ENCODE assay signal across 8 cellular contexts in the genomic region with DNA sequence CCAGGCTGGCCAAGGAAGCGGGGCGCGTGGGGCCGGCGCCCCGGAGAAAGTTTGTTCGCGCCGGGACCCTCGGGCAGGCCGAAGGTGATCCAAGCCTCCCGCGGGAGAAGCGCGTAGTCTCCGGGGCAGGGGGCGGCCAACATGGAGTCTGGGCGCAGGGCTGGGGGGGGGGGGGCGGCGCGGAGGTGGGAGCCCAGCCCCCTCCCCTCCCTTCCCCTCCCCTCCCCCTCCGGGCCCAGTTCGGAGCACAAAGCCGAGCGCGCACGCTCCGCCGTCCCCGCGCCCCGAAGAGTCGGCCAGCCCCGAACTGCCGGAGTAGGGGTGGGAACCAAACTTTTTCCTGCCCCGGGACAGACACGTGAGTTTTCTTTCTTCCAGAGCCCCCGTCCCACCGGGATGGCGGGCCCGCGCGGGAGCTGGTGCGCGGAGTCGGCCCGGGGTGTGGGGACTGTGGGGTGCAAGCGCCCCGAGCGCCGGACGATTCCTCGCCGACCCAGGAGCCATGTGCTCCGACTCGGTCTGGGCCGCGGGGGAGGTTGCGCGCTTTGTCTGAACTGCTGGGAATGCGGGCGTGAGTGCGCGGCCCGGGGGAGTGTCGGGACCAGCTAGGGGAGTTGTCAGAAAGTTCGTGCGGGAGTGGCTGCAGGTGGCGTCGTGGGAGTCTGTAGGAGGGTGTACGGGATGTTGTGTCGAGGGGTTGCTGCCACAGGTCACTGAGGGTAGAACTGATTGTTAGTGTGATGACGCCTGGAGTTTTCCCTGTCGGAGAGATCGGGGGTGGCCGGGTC. TPM values are rescaled to one million over a fixed set of nuclear protein-coding genes. Genes with fewer than 3 reads are reported as not detected.
A peak's percentile ranks its signal among the peaks of the same experiment; 100 is the strongest.
DNase-seq lines count a peak whose midpoint lies in the region; ATAC-seq and TF ChIP-seq lines count a peak whose summit lies in the region.

No MANE protein-coding gene starts in this region.

- H3K4me1 Mint-ChIP-seq in activated T-cell treated with anti-CD3 and anti-CD28 coated beads, Interleukin-2, amount 50 U/mL, for 72 hours (ENCODE audit: low read depth) = peaks cover 41% of the 10 kb centered on the region

- H3K27me3 ChIP-seq in NT2/D1 (ENCODE audit: insufficient read depth, insufficient read length) = no peaks in the 10 kb centered on the region
- no peaks in the 10 kb centered on the region for H3K27me3 ChIP-seq in neuron (ENCODE audit: insufficient read depth, low read length)

- DNase-seq in NCI-H1417 (lab: John Stamatoyannopoulos, UW) = peak in 2 of 3 experiments; percentile 53 to 54
- DNase-seq in NCI-H1417 treated with DMSO at 0.1 percent for 48 hours (lab: John Stamatoyannopoulos, UW) = no peak
- no peak for DNase-seq in NT2/D1 (ENCODE audit: low read depth, low spot score)
- peak; percentile 42 to 46 for DNase-seq in activated T-cell treated with anti-CD3 and anti-CD28 coated beads, Interleukin-2, amount 50 U/mL, for 72 hours
- peak; percentile 69 for DNase-seq in fibroblast of villous mesenchyme (ENCODE audit: low read depth)

- peaks cover 6 to 14% of the 10 kb centered on the region in 2 donors for H3K36me3 Mint-ChIP-seq in activated T-cell treated with anti-CD3 and anti-CD28 coated beads, Interleukin-2, amount 50 U/mL, for 72 hours (ENCODE audit: insufficient read depth in 2 of 2)

- peak overlapping the region; percentile 74 for H2AFZ ChIP-seq in neuron (ENCODE audit: low read depth, low read length)

- no peak for TF ChIP-seq CTCF in fibroblast of villous mesenchyme (IDR thresholded peaks at IDR 0.05; ENCODE audit: insufficient read depth, low read depth, low read length)

- H3K9me3 ChIP-seq in NT2/D1 (ENCODE audit: insufficient read depth, low read length) (no peaks in the 10 kb centered on the region), neuron (ENCODE audit: low read length) (no peaks in the 10 kb centered on the region)

- WGBS in urinary bladder = under 1% methylated on average over 72 of the region's 76 CpGs

- ATAC-seq in activated T-cell treated with anti-CD3 and anti-CD28 coated beads, Interleukin-2, amount 50 U/mL, for 72 hours (replicated peaks in 1 of 2) = no peak
- ATAC-seq in HG03280 (IDR thresholded peaks at IDR 0.05; ENCODE audit: unreplicated experiment) = no peak

- no peaks in the 10 kb centered on the region for H3K9me3 Mint-ChIP-seq in activated T-cell treated with anti-CD3 and anti-CD28 coated beads, Interleukin-2, amount 50 U/mL, for 72 hours

- H3K4me3 ChIP-seq in NT2/D1 (ENCODE audit: insufficient read length, low read depth) (peak overlapping the region; percentile 69), fibroblast of villous mesenchyme (ENCODE audit: low read depth, low read length) (peak overlapping the region; percentile 81), neuron (ENCODE audit: low read length) (peak overlapping the region; percentile 89), urinary bladder (ENCODE audit: low read depth, low read length) (peak overlapping the region; percentile 83)

- H3K9ac ChIP-seq in NT2/D1 (ENCODE audit: insufficient read length, low read depth) = peak overlapping the region; percentile 93

- peak overlapping the region; percentile 74 for H3K27ac Mint-ChIP-seq in activated T-cell treated with anti-CD3 and anti-CD28 coated beads, Interleukin-2, amount 50 U/mL, for 72 hours

- H3K27me3 Mint-ChIP-seq in activated T-cell treated with anti-CD3 and anti-CD28 coated beads, Interleukin-2, amount 50 U/mL, for 72 hours (ENCODE audit: low read depth) = no peaks in the 10 kb centered on the region

- H3K27ac ChIP-seq in urinary bladder (ENCODE audit: low read depth) = no peak overlapping the region

- H3K36me3 ChIP-seq in NT2/D1 (ENCODE audit: insufficient read depth, insufficient read length, low read length) = peaks cover 21% of the 10 kb centered on the region
- peaks cover 15% of the 10 kb centered on the region for H3K36me3 ChIP-seq in neuron (ENCODE audit: insufficient read depth, low read length)
- H3K36me3 ChIP-seq in urinary bladder (ENCODE audit: insufficient read depth) = no peaks in the 10 kb centered on the region

- H3K4me1 ChIP-seq in NT2/D1 (ENCODE audit: insufficient read depth, insufficient read length) (peaks cover 15% of the 10 kb centered on the region), neuron (ENCODE audit: insufficient read depth, low read length) (peaks cover 26% of the 10 kb centered on the region), urinary bladder (ENCODE audit: insufficient read depth) (no peaks in the 10 kb centered on the region)

- peak overlapping the region; percentile 82 to 98 for H3K4me3 Mint-ChIP-seq in activated T-cell treated with anti-CD3 and anti-CD28 coated beads, Interleukin-2, amount 50 U/mL, for 72 hours

RNA-seq across cellular contexts. Expression of gene TGIF2, which starts 1.1 kb away (rescaled TPM):
- total RNA-seq in activated T-cell treated with anti-CD3 and anti-CD28 coated beads, Interleukin-2, amount 50 U/mL, for 72 hours = 10 to 100 TPM; 47.3 to 58.4 TPM
- 10.3 and 10.4 TPM in 2 replicates for total RNA-seq in fibroblast of villous mesenchyme
- 18.6 TPM for total RNA-seq in urinary bladder
- 7.3 TPM for polyA plus RNA-seq in urinary bladder

RNA-seq across cellular contexts. Expression of gene RAB5IF, which starts 31.1 kb away (rescaled TPM):
- total RNA-seq in activated T-cell treated with anti-CD3 and anti-CD28 coated beads, Interleukin-2, amount 50 U/mL, for 72 hours = 10 to 100 TPM; 78.2 to 88.3 TPM
- total RNA-seq in fibroblast of villous mesenchyme = 67.3 and 103 TPM in 2 replicates
- total RNA-seq in urinary bladder = 34.8 TPM
- 69.4 TPM for polyA plus RNA-seq in urinary bladder

RNA-seq across cellular contexts. Expression of gene MYL9, which starts 33.2 kb away (rescaled TPM):
- total RNA-seq in activated T-cell treated with anti-CD3 and anti-CD28 coated beads, Interleukin-2, amount 50 U/mL, for 72 hours = 1 to 10 TPM in 1 of 2 donors, under 1 TPM in 1; 0.62 to 2.0 TPM
- total RNA-seq in fibroblast of villous mesenchyme (184 and 195 TPM in 2 replicates), urinary bladder (42.6 TPM)
- 3,492 TPM for polyA plus RNA-seq in urinary bladder

Comparison
In these comparisons a context has a peak if more than half of its experiments do, and no peak if none do; other contexts are left out.
1. DNase-seq: peak in NCI-H1417 (2 of 3), activated T-cell treated with anti-CD3 and anti-CD28 coated beads, Interleukin-2, amount 50 U/mL, for 72 hours (2 of 2) and fibroblast of villous mesenchyme (single experiment); none in NCI-H1417 treated with DMSO at 0.1 percent for 48 hours (single experiment) and NT2/D1 (single experiment).
2. RNA of gene MYL9, which starts 33.2 kb away (total RNA-seq): 184 to 195 TPM in fibroblast of villous mesenchyme and 42.6 TPM in urinary bladder (single experiment); 0.62 to 2.0 TPM in activated T-cell treated with anti-CD3 and anti-CD28 coated beads, Interleukin-2, amount 50 U/mL, for 72 hours; every median in the first group is over 10 times any median in the second.
3. Peak in every context shown above with its lines, with median percentiles within 50 percentile points of each other: H3K4me3 ChIP-seq.